In the genomic region with DNA sequence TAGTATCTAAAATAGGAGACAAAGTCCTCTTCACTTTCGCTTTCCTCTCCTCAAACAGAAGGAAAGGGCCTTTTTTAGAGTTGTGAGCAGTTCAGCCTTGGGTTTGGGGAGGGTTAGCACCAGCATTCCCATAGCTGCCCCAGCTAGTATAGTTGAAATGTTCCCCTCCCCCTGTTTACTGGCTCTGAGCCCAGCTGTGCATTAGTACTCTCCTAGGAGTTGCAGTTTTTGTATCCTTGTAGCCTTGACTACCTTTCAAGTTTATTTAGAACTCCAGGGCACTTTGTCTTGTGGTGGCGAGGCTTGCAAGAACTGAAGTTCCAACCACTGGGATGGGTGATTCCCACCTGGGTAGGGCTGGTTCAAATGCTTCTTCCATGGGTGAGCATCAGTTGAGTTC, we compare ENCODE assay signal across 20 cellular contexts.
A peak's percentile ranks its signal among the peaks of the same experiment; 100 is the strongest.
DNase-seq lines count a peak whose midpoint lies in the region; TF ChIP-seq lines count a peak whose summit lies in the region.
"Had no signal": no experiment of that assay in that cellular context is flagged by ENCODE, and none has a peak within 500 bp of the region (broad histone marks: within the 10 kb centered on the region; RNA-seq: fewer than 3 reads in every experiment).

No MANE protein-coding gene starts in this region.

- H3K27me3 Mint-ChIP-seq in MCF 10A (ENCODE audit: insufficient read depth, unreplicated experiment): no peaks in the 10 kb centered on the region

- CTCF ChIA-PET in MCF 10A (lab: Yijun Ruan, JAX): no interaction called here
- CTCF ChIA-PET in mammary epithelial cell (lab: Charles Lee; ENCODE audit: low non-redundant PET): no interaction called here
- CTCF ChIA-PET in RWPE1 (lab: Yijun Ruan, JAX): no interaction called here

- dilution Hi-C loops in mammary epithelial cell (cut with HindIII; ENCODE audit: low sequenced_read_pairs): no loop called here

- no peak overlapping the region for H3K4me3 Mint-ChIP-seq in MCF 10A (ENCODE audit: unreplicated experiment)
- H3K4me3 Mint-ChIP-seq: CD8-positive, alpha-beta T cell; HFFc6 had no signal

- no peaks in the 10 kb centered on the region for H3K36me3 ChIP-seq in mammary epithelial cell (ENCODE audit: insufficient read depth, low read length)
- H3K36me3 ChIP-seq: esophagus squamous epithelium, heart left ventricle, sigmoid colon had no signal

- no peak overlapping the region for H3K9ac ChIP-seq in mammary epithelial cell (ENCODE audit: insufficient read depth, low read length)

- peak; percentile 6 for DNase-seq in MCF 10A (ENCODE audit: unreplicated experiment)
- DNase-seq in mammary epithelial cell: no peak
- DNase-seq in NCI-H2081 (lab: John Stamatoyannopoulos, UW): peak; percentile 44 to 73
- peak; percentile 13 to 24 for DNase-seq in cardiac fibroblast (ENCODE audit: low read depth in 2 of 2)
- DNase-seq in NCI-H524 treated with DMSO at 0.1 percent for 48 hours (lab: John Stamatoyannopoulos, UW): no peak
- no peak for DNase-seq in RWPE1 (ENCODE audit: low spot score)
- no peak for DNase-seq in GM13977 (ENCODE audit: low spot score)
- DNase-seq in NCI-H2029 (lab: John Stamatoyannopoulos, UW): no peak
- DNase-seq: activated CD4-positive, CD25-positive, alpha-beta regulatory T cell; caudate nucleus; CD8-positive, alpha-beta T cell; esophagus squamous epithelium; heart left ventricle; HFFc6; KBM-7; NCI-H524; PC-3; sigmoid colon; stimulated activated CD4-positive, alpha-beta T cell treated with anti-CD3 and anti-CD28 coated beads, Interleukin-1b, Interleukin-23, amount 100 ng/mL, for 48 hours had no signal

- no peaks in the 10 kb centered on the region for H3K9me3 ChIP-seq in mammary epithelial cell (replicated peaks; ENCODE audit: insufficient read depth, low read length)
- H3K9me3 ChIP-seq: esophagus squamous epithelium, sigmoid colon had no signal

- no peaks in the 10 kb centered on the region for H4K20me1 ChIP-seq in mammary epithelial cell (ENCODE audit: insufficient read depth, low read length)

- in situ Hi-C loops in mammary epithelial cell (cut with MboI; ENCODE audit: low sequenced_read_pairs in 2 of 2): no loop called here
- in situ Hi-C loops in GM13977 (cut with MboI; ENCODE audit: low pct_unique_long_range_greater_than_20kb, low sequenced_read_pairs, unreplicated experiment): no loop called here

- intact Hi-C loops in MCF 10A (cut with micrococcal nuclease) (loop anchor here (10.0 kb wide), 1 partner anchor 489 kb away; no protein-coding TSS in a partner anchor), mammary epithelial cell (cut with micrococcal nuclease) (no loop called here)

- WGBS in mammary epithelial cell (ENCODE audit: low coverage, missing lambda C conversion rate): 0% methylated on average over 1 of the region's 2 CpGs

- H3K27ac ChIP-seq in mammary epithelial cell (ENCODE audit: insufficient read depth, low read depth, low read length): no peak overlapping the region
- H3K27ac ChIP-seq in RWPE1: no peak overlapping the region
- H3K27ac ChIP-seq: esophagus squamous epithelium, heart left ventricle, sigmoid colon had no signal

- BruUV-seq in MCF 10A (replicated peaks; lab: Mats Ljungman, UMichigan) (no TSS peak), mammary epithelial cell (replicated peaks; lab: Mats Ljungman, UMichigan) (no TSS peak)

- H2AFZ ChIP-seq in mammary epithelial cell (ENCODE audit: low read depth, low read length): no peak overlapping the region

- no peaks in the 10 kb centered on the region for H3K4me1 Mint-ChIP-seq in MCF 10A (ENCODE audit: insufficient read depth, unreplicated experiment)

- H3K9me3 Mint-ChIP-seq in MCF 10A (ENCODE audit: unreplicated experiment): no peaks in the 10 kb centered on the region
- H3K9me3 Mint-ChIP-seq: CD8-positive, alpha-beta T cell; HFFc6 had no signal

- no peak overlapping the region for H3K4me3 ChIP-seq in mammary epithelial cell (replicated peaks in 1 of 3; ENCODE audit: insufficient read depth in 1 of 3, low read depth in 2 of 3, low read length in 3 of 3)
- H3K4me3 ChIP-seq in cardiac fibroblast (replicated peaks in 1 of 2; ENCODE audit: low read depth in 2 of 2, low read length in 2 of 2): no peak overlapping the region
- H3K4me3 ChIP-seq: esophagus squamous epithelium, heart left ventricle, lung, sigmoid colon had no signal

- H3K36me3 Mint-ChIP-seq in MCF 10A (ENCODE audit: insufficient read depth, unreplicated experiment): no peaks in the 10 kb centered on the region
- H3K36me3 Mint-ChIP-seq: CD8-positive, alpha-beta T cell had no signal

- no peaks in the 10 kb centered on the region for H3K4me1 ChIP-seq in mammary epithelial cell (ENCODE audit: insufficient read depth, low read length)
- H3K4me1 ChIP-seq: esophagus squamous epithelium had no signal

- no peaks in the 10 kb centered on the region for H3K27me3 ChIP-seq in mammary epithelial cell (ENCODE audit: insufficient read depth, low read length)
- H3K27me3 ChIP-seq: esophagus squamous epithelium, heart left ventricle, sigmoid colon had no signal

- TF ChIP-seq CTCF in MCF 10A (IDR thresholded peaks at IDR 0.05; ENCODE audit: unreplicated experiment): no peak
- TF ChIP-seq CTCF in mammary epithelial cell (conservative IDR thresholded peaks at IDR 0.05 in 1 of 2, IDR thresholded peaks at IDR 0.05 in 1 of 2; ENCODE audit: extremely low read depth in 1 of 2, insufficient read depth in 1 of 2, low read depth in 1 of 2, low read length in 2 of 2): no peak
- TF ChIP-seq CTCF in cardiac fibroblast (IDR thresholded peaks at IDR 0.05; ENCODE audit: low read depth, low read length): no peak
- no peak for TF ChIP-seq CTCF in RWPE1 (conservative IDR thresholded peaks at IDR 0.05; ENCODE audit: low read depth)
- no peak for TF ChIP-seq CTCF in GM13977 (IDR thresholded peaks at IDR 0.05; ENCODE audit: extremely low read depth, insufficient read depth, missing control alignments)

- POLR2A ChIA-PET in MCF 10A (lab: Yijun Ruan, JAX): no interaction called here
- POLR2A ChIA-PET in RWPE1 (lab: Yijun Ruan, JAX; ENCODE audit: low non-redundant PET): no interaction called here

- H3K4me2 ChIP-seq in mammary epithelial cell (ENCODE audit: insufficient read depth, low read depth, low read length): no peak overlapping the region

- H3K27ac Mint-ChIP-seq in MCF 10A (ENCODE audit: low read depth, unreplicated experiment): no peak overlapping the region
- H3K27ac Mint-ChIP-seq: CD8-positive, alpha-beta T cell; HFFc6 had no signal

- no peaks in the 10 kb centered on the region for H3K79me2 ChIP-seq in mammary epithelial cell (ENCODE audit: insufficient read depth, low read length)

Comparison
In these comparisons a context has a peak if more than half of its experiments do, and no peak if none do; other contexts are left out.
1. DNase-seq: peak in MCF 10A (single experiment), NCI-H2081 (2 of 2) and cardiac fibroblast (2 of 2); none in mammary epithelial cell (single experiment), NCI-H524 treated with DMSO at 0.1 percent for 48 hours (single experiment), RWPE1 (single experiment), GM13977 (single experiment) and NCI-H2029 (single experiment).